1 cellular context compared by ENCODE assay signal in the genomic region with DNA sequence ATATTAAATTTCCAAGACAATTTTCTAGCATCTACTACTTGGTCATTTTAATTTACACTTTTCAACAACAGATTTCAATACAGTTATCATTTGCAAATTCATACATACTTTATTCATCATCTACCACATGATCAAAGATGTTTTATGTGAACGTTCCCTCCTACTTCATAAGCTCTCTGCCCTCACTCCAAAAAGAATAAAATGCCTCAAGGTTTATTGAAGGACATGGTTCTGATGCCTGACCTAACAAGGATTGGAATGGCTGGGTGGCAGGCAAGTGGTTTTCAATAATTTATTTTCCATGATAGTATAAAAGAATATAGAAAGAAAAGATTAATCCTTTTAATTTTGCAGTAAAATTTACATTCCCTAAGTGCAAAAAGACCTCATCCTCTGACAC.
TF ChIP-seq lines count a peak whose summit lies in the region.

No MANE protein-coding gene starts in this region.

TF ChIP-seq in K562, 482 proteins besides CTCF, POLR2A, EP300 and RAD21:
- no peak for TF ChIP-seq ESRRB (CRISPR knock-in tag; IDR thresholded peaks at IDR 0.05; ENCODE audit: borderline replicate concordance)
- TF ChIP-seq TCF3 (CRISPR knock-in tag; IDR thresholded peaks at IDR 0.05): no peak
- TF ChIP-seq POLR2AphosphoS5 (IDR thresholded peaks at IDR 0.05; ENCODE audit: control insufficient read depth, insufficient read depth, low read depth, low read length): peak; percentile 42; the same call in 1 of the 2 replicates
